ENCODE assay signal across 8 cellular contexts in the genomic region with DNA sequence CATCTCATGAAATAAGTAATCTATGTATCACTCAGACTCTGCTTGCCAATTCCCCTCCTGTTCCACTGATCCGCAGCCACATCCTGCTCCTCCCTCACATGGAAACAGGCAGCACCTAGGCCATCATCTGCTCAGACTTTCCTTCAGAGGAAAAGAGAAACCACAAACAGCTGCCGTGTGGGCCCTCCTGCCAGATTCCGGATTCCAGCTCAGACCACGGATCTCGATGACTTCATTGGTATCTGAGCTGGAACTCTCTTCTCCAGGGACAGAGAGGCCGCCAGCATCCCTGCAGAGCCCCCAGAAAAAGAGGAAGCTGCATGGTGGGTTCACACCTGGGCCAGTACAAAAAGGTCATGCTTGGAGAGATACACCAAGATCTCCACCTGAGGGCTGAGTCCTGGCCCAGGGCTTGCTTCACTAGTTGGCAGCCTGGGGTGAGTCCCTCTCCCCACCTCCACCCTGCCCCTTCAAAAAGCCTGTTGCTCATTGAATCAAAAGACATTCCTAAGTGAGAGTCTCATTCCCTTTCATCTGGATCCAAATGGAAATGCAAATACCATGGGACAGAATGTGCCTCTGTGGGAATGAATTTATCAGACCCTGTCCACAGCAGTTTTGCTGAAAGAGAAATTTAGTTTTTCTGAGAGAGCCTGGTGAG. TPM values are rescaled to one million over a fixed set of nuclear protein-coding genes. Genes with fewer than 3 reads are reported as not detected.
DNase-seq lines count a peak whose midpoint lies in the region; ATAC-seq, FAIRE-seq and TF ChIP-seq lines count a peak whose summit lies in the region.

No MANE protein-coding gene starts in this region.

- H3K4me1 ChIP-seq in foreskin keratinocyte: peaks cover 48% of the 10 kb centered on the region

- DNase-seq in DMS79 treated with DMSO at 0.1 percent for 48 hours (lab: John Stamatoyannopoulos, UW) (peak; percentile 83), HTR-8/SVneo (ENCODE audit: insufficient read length, low spot score) (peak; percentile 95), foreskin keratinocyte (peak; percentile 99), iPS-NIHi7 (ENCODE audit: extremely low spot score) (no peak), OCI-M2 (lab: John Stamatoyannopoulos, UW; ENCODE audit: unreplicated experiment) (no peak)

- peak; percentile 86 for ATAC-seq in foreskin keratinocyte
- ATAC-seq in HG03108 (IDR thresholded peaks at IDR 0.05; ENCODE audit: unreplicated experiment): no peak
- ATAC-seq in HG03442 (IDR thresholded peaks at IDR 0.05; ENCODE audit: unreplicated experiment): no peak

- TF ChIP-seq CTCF in VCaP (conservative IDR thresholded peaks at IDR 0.05) (no peak), foreskin keratinocyte (conservative IDR thresholded peaks at IDR 0.05) (no peak)

- H3K27ac ChIP-seq in VCaP (peak overlapping the region; percentile 12; the same call in 1 of the 2 replicates), foreskin keratinocyte (peak overlapping the region; percentile 63)

- H3K27me3 ChIP-seq in foreskin keratinocyte: no peaks in the 10 kb centered on the region

- FAIRE-seq in HTR-8/SVneo (lab: Jason Lieb, UNC): peak; percentile 90

RNA-seq across cellular contexts. Expression of a gene that starts 47.2 kb away (rescaled TPM):
- total RNA-seq in foreskin keratinocyte: not detected in 2 replicates
- polyA plus RNA-seq in foreskin keratinocyte: not detected in 2 replicates

RNA-seq across cellular contexts. Expression of a gene that starts 53.6 kb away (rescaled TPM):
- not detected in 2 replicates for total RNA-seq in foreskin keratinocyte
- not detected in 2 replicates for polyA plus RNA-seq in foreskin keratinocyte

Comparison
In these comparisons a context has a peak if more than half of its experiments do, and no peak if none do; other contexts are left out.
1. DNase-seq: peak in DMS79 treated with DMSO at 0.1 percent for 48 hours (single experiment), HTR-8/SVneo (single experiment) and foreskin keratinocyte (2 of 2); none in iPS-NIHi7 (single experiment) and OCI-M2 (single experiment).